Comparison of ENCODE assay signal across 9 cellular contexts in the genomic region with DNA sequence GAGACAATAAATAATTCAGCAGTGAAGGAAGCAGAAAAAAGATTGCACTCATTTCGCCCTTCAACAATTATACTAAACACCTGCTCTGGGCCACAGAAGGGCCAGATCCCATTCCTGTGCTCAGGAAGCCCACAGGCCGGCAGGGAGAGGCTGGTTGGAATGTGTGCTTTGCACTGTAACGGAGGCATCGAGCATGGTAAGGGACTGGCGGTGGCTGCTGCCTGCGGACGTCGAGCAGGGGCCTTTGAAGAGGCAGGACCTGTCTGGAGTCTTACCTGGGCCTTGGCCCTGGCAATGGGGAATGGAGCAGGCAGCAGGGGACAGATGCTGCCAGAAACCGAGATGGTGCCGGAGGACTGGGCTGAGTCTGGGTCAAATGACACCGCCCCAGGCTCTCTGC.
"Had no signal": no experiment of that assay in that cellular context is flagged by ENCODE, and none has a peak within 500 bp of the region (broad histone marks: within the 10 kb centered on the region; RNA-seq: fewer than 3 reads in every experiment).

No MANE protein-coding gene starts in this region.

- H3K4me3 Mint-ChIP-seq: HFFc6, IgD-negative memory B cell had no signal

- H3K4me3 ChIP-seq: GM23248, HAP-1 had no signal

- ATAC-seq: HCT116, HepG2 had no signal

- DNase-seq: GM23248, GOT3, H7, HFFc6 had no signal

- H3K36me3 Mint-ChIP-seq: IgD-negative memory B cell had no signal

- H3K36me3 ChIP-seq: HAP-1 had no signal

- H3K9me3 ChIP-seq: HAP-1 had no signal

- H3K9me3 Mint-ChIP-seq: HFFc6 had no signal

- H3K27ac Mint-ChIP-seq: HFFc6 had no signal

- H3K27ac ChIP-seq: GM23248, HL-60 had no signal

- H3K4me1 Mint-ChIP-seq: IgD-negative memory B cell had no signal
